In genomic region chr15:84736375-84736774, GRCh38 we compare ENCODE assay signal across 1 cellular context.
TF ChIP-seq lines count a peak whose summit lies in the region.

No MANE protein-coding gene starts in this region.

TF ChIP-seq in GM23338, 12 proteins besides CTCF, POLR2A, EP300 and RAD21:
- TF ChIP-seq, protein P1, sequence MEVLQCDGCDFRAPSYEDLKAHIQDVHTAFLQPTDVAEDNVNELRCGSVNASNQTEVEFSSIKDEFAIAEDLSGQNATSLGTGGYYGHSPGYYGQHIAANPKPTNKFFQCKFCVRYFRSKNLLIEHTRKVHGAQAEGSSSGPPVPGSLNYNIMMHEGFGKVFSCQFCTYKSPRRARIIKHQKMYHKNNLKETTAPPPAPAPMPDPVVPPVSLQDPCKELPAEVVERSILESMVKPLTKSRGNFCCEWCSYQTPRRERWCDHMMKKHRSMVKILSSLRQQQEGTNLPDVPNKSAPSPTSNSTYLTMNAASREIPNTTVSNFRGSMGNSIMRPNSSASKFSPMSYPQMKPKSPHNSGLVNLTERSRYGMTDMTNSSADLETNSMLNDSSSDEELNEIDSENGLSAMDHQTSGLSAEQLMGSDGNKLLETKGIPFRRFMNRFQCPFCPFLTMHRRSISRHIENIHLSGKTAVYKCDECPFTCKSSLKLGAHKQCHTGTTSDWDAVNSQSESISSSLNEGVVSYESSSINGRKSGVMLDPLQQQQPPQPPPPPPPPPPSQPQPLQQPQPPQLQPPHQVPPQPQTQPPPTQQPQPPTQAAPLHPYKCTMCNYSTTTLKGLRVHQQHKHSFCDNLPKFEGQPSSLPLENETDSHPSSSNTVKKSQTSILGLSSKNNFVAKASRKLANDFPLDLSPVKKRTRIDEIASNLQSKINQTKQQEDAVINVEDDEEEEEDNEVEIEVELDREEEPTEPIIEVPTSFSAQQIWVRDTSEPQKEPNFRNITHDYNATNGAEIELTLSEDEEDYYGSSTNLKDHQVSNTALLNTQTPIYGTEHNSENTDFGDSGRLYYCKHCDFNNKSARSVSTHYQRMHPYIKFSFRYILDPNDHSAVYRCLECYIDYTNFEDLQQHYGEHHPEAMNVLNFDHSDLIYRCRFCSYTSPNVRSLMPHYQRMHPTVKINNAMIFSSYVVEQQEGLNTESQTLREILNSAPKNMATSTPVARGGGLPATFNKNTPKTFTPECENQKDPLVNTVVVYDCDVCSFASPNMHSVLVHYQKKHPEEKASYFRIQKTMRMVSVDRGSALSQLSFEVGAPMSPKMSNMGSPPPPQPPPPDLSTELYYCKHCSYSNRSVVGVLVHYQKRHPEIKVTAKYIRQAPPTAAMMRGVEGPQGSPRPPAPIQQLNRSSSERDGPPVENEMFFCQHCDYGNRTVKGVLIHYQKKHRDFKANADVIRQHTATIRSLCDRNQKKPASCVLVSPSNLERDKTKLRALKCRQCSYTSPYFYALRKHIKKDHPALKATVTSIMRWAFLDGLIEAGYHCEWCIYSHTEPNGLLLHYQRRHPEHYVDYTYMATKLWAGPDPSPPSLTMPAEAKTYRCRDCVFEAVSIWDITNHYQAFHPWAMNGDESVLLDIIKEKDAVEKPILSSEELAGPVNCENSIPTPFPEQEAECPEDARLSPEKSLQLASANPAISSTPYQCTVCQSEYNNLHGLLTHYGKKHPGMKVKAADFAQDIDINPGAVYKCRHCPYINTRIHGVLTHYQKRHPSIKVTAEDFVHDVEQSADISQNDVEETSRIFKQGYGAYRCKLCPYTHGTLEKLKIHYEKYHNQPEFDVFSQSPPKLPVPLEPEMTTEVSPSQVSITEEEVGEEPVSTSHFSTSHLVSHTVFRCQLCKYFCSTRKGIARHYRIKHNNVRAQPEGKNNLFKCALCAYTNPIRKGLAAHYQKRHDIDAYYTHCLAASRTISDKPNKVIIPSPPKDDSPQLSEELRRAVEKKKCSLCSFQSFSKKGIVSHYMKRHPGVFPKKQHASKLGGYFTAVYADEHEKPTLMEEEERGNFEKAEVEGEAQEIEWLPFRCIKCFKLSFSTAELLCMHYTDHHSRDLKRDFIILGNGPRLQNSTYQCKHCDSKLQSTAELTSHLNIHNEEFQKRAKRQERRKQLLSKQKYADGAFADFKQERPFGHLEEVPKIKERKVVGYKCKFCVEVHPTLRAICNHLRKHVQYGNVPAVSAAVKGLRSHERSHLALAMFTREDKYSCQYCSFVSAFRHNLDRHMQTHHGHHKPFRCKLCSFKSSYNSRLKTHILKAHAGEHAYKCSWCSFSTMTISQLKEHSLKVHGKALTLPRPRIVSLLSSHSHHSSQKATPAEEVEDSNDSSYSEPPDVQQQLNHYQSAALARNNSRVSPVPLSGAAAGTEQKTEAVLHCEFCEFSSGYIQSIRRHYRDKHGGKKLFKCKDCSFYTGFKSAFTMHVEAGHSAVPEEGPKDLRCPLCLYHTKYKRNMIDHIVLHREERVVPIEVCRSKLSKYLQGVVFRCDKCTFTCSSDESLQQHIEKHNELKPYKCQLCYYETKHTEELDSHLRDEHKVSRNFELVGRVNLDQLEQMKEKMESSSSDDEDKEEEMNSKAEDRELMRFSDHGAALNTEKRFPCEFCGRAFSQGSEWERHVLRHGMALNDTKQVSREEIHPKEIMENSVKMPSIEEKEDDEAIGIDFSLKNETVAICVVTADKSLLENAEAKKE (CRISPR knock-in tag; IDR thresholded peaks at IDR 0.05): no peak
- no peak for TF ChIP-seq JUNB (IDR thresholded peaks at IDR 0.05; ENCODE audit: unreplicated experiment)
- no peak for TF ChIP-seq NANOG (IDR thresholded peaks at IDR 0.05; ENCODE audit: borderline replicate concordance)
- TF ChIP-seq EZH2 (IDR thresholded peaks at IDR 0.05; ENCODE audit: low read depth, unreplicated experiment): no peak
- no peak for TF ChIP-seq ZNF331 (CRISPR knock-in tag; IDR thresholded peaks at IDR 0.05; ENCODE audit: low read depth)
- TF ChIP-seq CREB1 (CRISPR knock-in tag; IDR thresholded peaks at IDR 0.05; ENCODE audit: low read depth): no peak
TF ChIP-seq in GM23338: peak in this region for 0.
